In genomic region chr5:136686192-136686872, GRCh38 we compare ENCODE assay signal across 1 cellular context.
TF ChIP-seq lines count a peak whose summit lies in the region.

No MANE protein-coding gene starts in this region.

TF ChIP-seq in SK-N-SH treated with all-trans-retinoic acid at 6 μM for 48 hours, 23 proteins besides CTCF, POLR2A, EP300 and RAD21 (continued from another document):
- TF ChIP-seq BACH2 (CRISPR knock-in tag; IDR thresholded peaks at IDR 0.05; ENCODE audit: borderline replicate concordance) (no peak), ISL1 (CRISPR knock-in tag; IDR thresholded peaks at IDR 0.05) (no peak), OSR1 (CRISPR knock-in tag; IDR thresholded peaks at IDR 0.05) (no peak), ESRRG (CRISPR knock-in tag; IDR thresholded peaks at IDR 0.05) (no peak), TCF4 (CRISPR knock-in tag; IDR thresholded peaks at IDR 0.05; ENCODE audit: borderline replicate concordance) (no peak), ZFP3 (CRISPR knock-in tag; IDR thresholded peaks at IDR 0.05) (no peak), PATZ1 (CRISPR knock-in tag; IDR thresholded peaks at IDR 0.05; ENCODE audit: borderline replicate concordance) (no peak), ARNTL (CRISPR knock-in tag; IDR thresholded peaks at IDR 0.05; ENCODE audit: borderline replicate concordance, low read depth) (no peak), ZNF70 (CRISPR knock-in tag; IDR thresholded peaks at IDR 0.05) (no peak), PPARA (CRISPR knock-in tag; IDR thresholded peaks at IDR 0.05; ENCODE audit: borderline replicate concordance) (no peak), GLIS3 (CRISPR knock-in tag; IDR thresholded peaks at IDR 0.05) (no peak), POU6F1 (CRISPR knock-in tag; IDR thresholded peaks at IDR 0.05; ENCODE audit: borderline replicate concordance, low read depth) (no peak), SNAI2 (CRISPR knock-in tag; IDR thresholded peaks at IDR 0.05) (no peak)
TF ChIP-seq in SK-N-SH treated with all-trans-retinoic acid at 6 μM for 48 hours: peak in this region for 0.
